Comparison of ENCODE assay signal across 16 cellular contexts in genomic region chr1:156233421-156234127, GRCh38. TPM values are rescaled to one million over a fixed set of nuclear protein-coding genes. Genes with fewer than 3 reads are reported as not detected.
DNase-seq lines count a peak whose midpoint lies in the region; ATAC-seq, FAIRE-seq and TF ChIP-seq lines count a peak whose summit lies in the region.
"Had no signal": no experiment of that assay in that cellular context is flagged by ENCODE, and none has a peak within 500 bp of the region (broad histone marks: within the 10 kb centered on the region; RNA-seq: fewer than 3 reads in every experiment).

No MANE protein-coding gene starts in this region.

- H4K20me1 ChIP-seq in keratinocyte (ENCODE audit: control insufficient read depth, extremely low read depth, insufficient read depth, low read length): no peaks in the 10 kb centered on the region

- peak; percentile 85 for DNase-seq in astrocyte of the hippocampus (ENCODE audit: low read depth, low spot score)
- no peak for DNase-seq in keratinocyte (ENCODE audit: low read depth, low spot score)
- no peak for DNase-seq in lower lobe of right lung
- no peak for DNase-seq in activated T-helper 1 cell treated with anti-CD3 and anti-CD28 coated beads, Interleukin-12 subunit alpha, Interleukin-12 subunit beta, Interleukin-2, Interleukin-4 antibody, amounts not matched to agents 30 ng/mL and 10 ng/mL and 1 ng/mL, durations not matched to agents 14 hours and 24 hours and 36 hours (ENCODE audit: low spot score)
- DNase-seq in activated CD8-positive, alpha-beta memory T cell treated with anti-CD3 and anti-CD28 coated beads, Interleukin-2, amount 10 ng/mL, durations not matched to agents 7 days and 5 days: no peak
- DNase-seq: left ventricle myocardium inferior; NCI-H2029; stimulated activated CD4-positive, alpha-beta T cell treated with anti-CD3 and anti-CD28 coated beads, Interleukin-4, amount 100 ng/mL, for 4 hours had no signal

- H3K9me3 ChIP-seq in HEK293 (ENCODE audit: control insufficient read depth, insufficient read depth, low read depth, low read length): no peaks in the 10 kb centered on the region
- no peaks in the 10 kb centered on the region for H3K9me3 ChIP-seq in keratinocyte (ENCODE audit: control insufficient read depth, low read depth, low read length)
- H3K9me3 ChIP-seq in lower lobe of right lung: no peaks in the 10 kb centered on the region
- H3K9me3 ChIP-seq: BLaER1 treated with 17β-estradiol and CSF1 and Interleukin-3, amounts not matched to agents 10 nM and 100 nM; breast epithelium; gastroesophageal sphincter; left ventricle myocardium inferior had no signal

- H3K4me1 ChIP-seq in ACC112 (ENCODE audit: control insufficient read depth, insufficient read depth, low read length, unreplicated experiment) (peaks cover 12% of the 10 kb centered on the region), HEK293 (ENCODE audit: control insufficient read depth, insufficient read depth, low read length) (no peaks in the 10 kb centered on the region), keratinocyte (ENCODE audit: control insufficient read depth, extremely low read depth, insufficient read depth, low read length) (peaks cover 14% of the 10 kb centered on the region), lower lobe of right lung (no peaks in the 10 kb centered on the region)
- H3K4me1 ChIP-seq: breast epithelium, left ventricle myocardium inferior had no signal

- no peak for TF ChIP-seq CTCF in HEK293 (tag by site-specific recombination; IDR thresholded peaks at IDR 0.05)
- TF ChIP-seq CTCF in keratinocyte (optimal IDR thresholded peaks at IDR 0.05 in 1 of 3, IDR thresholded peaks at IDR 0.05 in 1 of 3, conservative IDR thresholded peaks at IDR 0.05 in 1 of 3; ENCODE audit: extremely low read depth in 1 of 3, insufficient read depth in 2 of 3, low read length in 3 of 3): no peak
- TF ChIP-seq CTCF in lower lobe of right lung (IDR thresholded peaks at IDR 0.05): no peak

- H3K4me3 ChIP-seq in ACC112 (ENCODE audit: low read depth, low read length): no peak overlapping the region
- H3K4me3 ChIP-seq in HEK293 (ENCODE audit: low read depth, low read length): no peak overlapping the region
- H3K4me3 ChIP-seq in keratinocyte (ENCODE audit: control insufficient read depth in 2 of 3, extremely low read depth in 1 of 3, insufficient read depth in 2 of 3, low read depth in 1 of 3, low read length in 3 of 3): no peak overlapping the region
- H3K4me3 ChIP-seq in lower lobe of right lung: no peak overlapping the region
- H3K4me3 ChIP-seq: BLaER1 treated with 17β-estradiol and CSF1 and Interleukin-3, amounts not matched to agents 10 nM and 100 nM; breast epithelium; gastroesophageal sphincter; left ventricle myocardium inferior had no signal

- no peaks in the 10 kb centered on the region for H3K27me3 ChIP-seq in ACC112 (ENCODE audit: insufficient read depth, low read length)
- H3K27me3 ChIP-seq in keratinocyte (ENCODE audit: control insufficient read depth, extremely low read depth, insufficient read depth, low read length): no peaks in the 10 kb centered on the region
- no peaks in the 10 kb centered on the region for H3K27me3 ChIP-seq in lower lobe of right lung (ENCODE audit: low read depth)
- H3K27me3 ChIP-seq: BLaER1 treated with 17β-estradiol and CSF1 and Interleukin-3, amounts not matched to agents 10 nM and 100 nM; breast epithelium; gastroesophageal sphincter had no signal

- peak overlapping the region; percentile 22 for H3K4me2 ChIP-seq in keratinocyte (ENCODE audit: control insufficient read depth, extremely low read depth, insufficient read depth, low read depth, low read length)
- H3K4me2 ChIP-seq: BLaER1 treated with 17β-estradiol and CSF1 and Interleukin-3, amounts not matched to agents 10 nM and 100 nM; KMS-11 had no signal

- intact Hi-C loops in lower lobe of right lung (cut with DNase I): no loop called here
- intact Hi-C loops in activated T-helper 1 cell treated with anti-CD3 and anti-CD28 coated beads, Interleukin-12 subunit alpha, Interleukin-12 subunit beta, Interleukin-2, Interleukin-4 antibody, amounts not matched to agents 30 ng/mL and 10 ng/mL and 1 ng/mL, durations not matched to agents 14 hours and 24 hours and 36 hours (cut with micrococcal nuclease): no loop called here

- H3K79me2 ChIP-seq in ACC112 (ENCODE audit: control insufficient read depth, insufficient read depth, low read length, unreplicated experiment) (no peaks in the 10 kb centered on the region), keratinocyte (ENCODE audit: control insufficient read depth, insufficient read depth, low read length) (no peaks in the 10 kb centered on the region)

- POLR2A ChIA-PET in HEK293 (lab: Yijun Ruan, JAX): interaction anchor here (0.5 to 2.5 kb wide), 5 partner anchors 16 to 187 kb away, joined by 3 to 13 read pairs (median 3); partner anchors contain the start of genes PMF1 and SLC25A44

- H3K27ac ChIP-seq in ACC112 (ENCODE audit: low read depth, low read length) (peak overlapping the region; percentile 87), HEK293 (ENCODE audit: extremely low read depth, low read depth, low read length) (no peak overlapping the region), keratinocyte (ENCODE audit: control insufficient read depth, insufficient read depth, low read length) (no peak overlapping the region), lower lobe of right lung (no peak overlapping the region)
- H3K27ac ChIP-seq: BLaER1 treated with 17β-estradiol and CSF1 and Interleukin-3, amounts not matched to agents 10 nM and 100 nM; breast epithelium; gastroesophageal sphincter; KMS-11; left ventricle myocardium inferior had no signal

- H2AFZ ChIP-seq in ACC112 (ENCODE audit: low read length, unreplicated experiment) (no peak overlapping the region), keratinocyte (ENCODE audit: control insufficient read depth, low read length) (no peak overlapping the region)

- peaks cover 37% of the 10 kb centered on the region for H3K36me3 Mint-ChIP-seq in activated T-helper 1 cell treated with anti-CD3 and anti-CD28 coated beads, Interleukin-12 subunit alpha, Interleukin-12 subunit beta, Interleukin-2, Interleukin-4 antibody, amounts not matched to agents 30 ng/mL and 10 ng/mL and 1 ng/mL, durations not matched to agents 14 hours and 24 hours and 36 hours (ENCODE audit: low read depth)
- peaks cover 36% of the 10 kb centered on the region for H3K36me3 Mint-ChIP-seq in activated CD8-positive, alpha-beta memory T cell treated with anti-CD3 and anti-CD28 coated beads, Interleukin-2, amount 10 ng/mL, durations not matched to agents 7 days and 5 days

- H3K27me3 Mint-ChIP-seq in activated T-helper 1 cell treated with anti-CD3 and anti-CD28 coated beads, Interleukin-12 subunit alpha, Interleukin-12 subunit beta, Interleukin-2, Interleukin-4 antibody, amounts not matched to agents 30 ng/mL and 10 ng/mL and 1 ng/mL, durations not matched to agents 14 hours and 24 hours and 36 hours (ENCODE audit: insufficient read depth): no peaks in the 10 kb centered on the region
- no peaks in the 10 kb centered on the region for H3K27me3 Mint-ChIP-seq in activated CD8-positive, alpha-beta memory T cell treated with anti-CD3 and anti-CD28 coated beads, Interleukin-2, amount 10 ng/mL, durations not matched to agents 7 days and 5 days

- no peak overlapping the region for H3K4me3 Mint-ChIP-seq in activated T-helper 1 cell treated with anti-CD3 and anti-CD28 coated beads, Interleukin-12 subunit alpha, Interleukin-12 subunit beta, Interleukin-2, Interleukin-4 antibody, amounts not matched to agents 30 ng/mL and 10 ng/mL and 1 ng/mL, durations not matched to agents 14 hours and 24 hours and 36 hours
- no peak overlapping the region for H3K4me3 Mint-ChIP-seq in activated CD8-positive, alpha-beta memory T cell treated with anti-CD3 and anti-CD28 coated beads, Interleukin-2, amount 10 ng/mL, durations not matched to agents 7 days and 5 days

- H3K9me1 ChIP-seq in keratinocyte (ENCODE audit: control insufficient read depth, extremely low read depth, insufficient read depth, low read length): no peaks in the 10 kb centered on the region

- dilution Hi-C loops in keratinocyte (cut with MboI; ENCODE audit: extremely low pct_ligation_motif_present, low sequenced_read_pairs): no loop called here

- ATAC-seq in lower lobe of right lung (no peak), HG02981 (IDR thresholded peaks at IDR 0.05; ENCODE audit: unreplicated experiment) (no peak)
- no peak for ATAC-seq in activated CD8-positive, alpha-beta memory T cell treated with anti-CD3 and anti-CD28 coated beads, Interleukin-2, amount 10 ng/mL, durations not matched to agents 7 days and 5 days
- ATAC-seq: gastroesophageal sphincter had no signal

- CTCF ChIA-PET in HEK293 (lab: Yijun Ruan, JAX): interaction anchor here (0.7 to 3.0 kb wide), 7 partner anchors 9 to 241 kb away, joined by 3 to 19 read pairs (median 9); no protein-coding TSS in a partner anchor
- CTCF ChIA-PET in activated CD8-positive, alpha-beta memory T cell treated with anti-CD3 and anti-CD28 coated beads, Interleukin-2, amount 10 ng/mL, durations not matched to agents 7 days and 5 days (lab: Charles Lee): interaction anchor here (0.5 to 1.3 kb wide), 6 partner anchors 18 to 649 kb away, joined by 3 to 4 read pairs (median 3); no protein-coding TSS in a partner anchor

- no peaks in the 10 kb centered on the region for H3K36me3 ChIP-seq in ACC112 (ENCODE audit: insufficient read depth, low read length)
- H3K36me3 ChIP-seq in HEK293 (ENCODE audit: control insufficient read depth in 2 of 2, insufficient read depth in 1 of 2, low read length in 2 of 2): peaks cover 14 to 30% of the 10 kb centered on the region in 2 experiments; a peak in 2 of 3 replicates
- H3K36me3 ChIP-seq in keratinocyte (ENCODE audit: control insufficient read depth in 2 of 2, extremely low read depth in 1 of 2, insufficient read depth in 2 of 2, low read length in 2 of 2): peaks cover 3 to 11% of the 10 kb centered on the region in 2 experiments
- peaks cover 78% of the 10 kb centered on the region for H3K36me3 ChIP-seq in lower lobe of right lung
- H3K36me3 ChIP-seq: breast epithelium had no signal

- H3K9ac ChIP-seq in keratinocyte (ENCODE audit: control insufficient read depth, extremely low read depth, insufficient read depth, low read length): no peak overlapping the region
- H3K9ac ChIP-seq: KMS-11 had no signal

- peaks cover 2% of the 10 kb centered on the region for H3K4me1 Mint-ChIP-seq in activated T-helper 1 cell treated with anti-CD3 and anti-CD28 coated beads, Interleukin-12 subunit alpha, Interleukin-12 subunit beta, Interleukin-2, Interleukin-4 antibody, amounts not matched to agents 30 ng/mL and 10 ng/mL and 1 ng/mL, durations not matched to agents 14 hours and 24 hours and 36 hours (ENCODE audit: low read depth)
- peaks cover 12% of the 10 kb centered on the region for H3K4me1 Mint-ChIP-seq in activated CD8-positive, alpha-beta memory T cell treated with anti-CD3 and anti-CD28 coated beads, Interleukin-2, amount 10 ng/mL, durations not matched to agents 7 days and 5 days

- FAIRE-seq in keratinocyte (lab: Jason Lieb, UNC): peak; percentile 13
- FAIRE-seq: TTC549 had no signal

- H3K27ac Mint-ChIP-seq in activated T-helper 1 cell treated with anti-CD3 and anti-CD28 coated beads, Interleukin-12 subunit alpha, Interleukin-12 subunit beta, Interleukin-2, Interleukin-4 antibody, amounts not matched to agents 30 ng/mL and 10 ng/mL and 1 ng/mL, durations not matched to agents 14 hours and 24 hours and 36 hours: no peak overlapping the region
- no peak overlapping the region for H3K27ac Mint-ChIP-seq in activated CD8-positive, alpha-beta memory T cell treated with anti-CD3 and anti-CD28 coated beads, Interleukin-2, amount 10 ng/mL, durations not matched to agents 7 days and 5 days

- no peaks in the 10 kb centered on the region for H3K9me3 Mint-ChIP-seq in activated T-helper 1 cell treated with anti-CD3 and anti-CD28 coated beads, Interleukin-12 subunit alpha, Interleukin-12 subunit beta, Interleukin-2, Interleukin-4 antibody, amounts not matched to agents 30 ng/mL and 10 ng/mL and 1 ng/mL, durations not matched to agents 14 hours and 24 hours and 36 hours
- H3K9me3 Mint-ChIP-seq in activated CD8-positive, alpha-beta memory T cell treated with anti-CD3 and anti-CD28 coated beads, Interleukin-2, amount 10 ng/mL, durations not matched to agents 7 days and 5 days (ENCODE audit: low read depth): no peaks in the 10 kb centered on the region

RNA-seq across cellular contexts. Expression of gene BGLAP, which starts 8.4 kb away (rescaled TPM):
- polyA plus RNA-seq in keratinocyte: 0.12 to 0.45 TPM (median 0.23 TPM) in 3 replicates
- 0.50 TPM for polyA plus RNA-seq in keratinocyte (2011; ENCODE audit: low read depth)
- polyA plus RNA-seq in keratinocyte (2011; cell fraction: cytosol; rRNA removed): 0.25 TPM in 1 of 2 replicates, not detected in the other
- 0.25 and 1.00 TPM in 2 replicates for polyA plus RNA-seq in keratinocyte (2011; cell fraction: nucleus; rRNA removed)
- polyA plus RNA-seq in keratinocyte (2012; ENCODE audit: low replicate concordance): 0.69 TPM in 1 of 2 replicates, not detected in the other
- polyA minus RNA-seq in keratinocyte: 0.61 TPM in 1 of 3 replicates, not detected in the others
- polyA minus RNA-seq in keratinocyte (2011; cell fraction: cytosol; rRNA and poly(A)+ RNA removed): not detected
- polyA minus RNA-seq in keratinocyte (2011; cell fraction: nucleus; rRNA and poly(A)+ RNA removed): 0.63 TPM in 1 of 2 replicates, not detected in the other
- total RNA-seq in lower lobe of right lung: 4.8 TPM
- total RNA-seq in activated T-helper 1 cell treated with anti-CD3 and anti-CD28 coated beads, Interleukin-12 subunit alpha, Interleukin-12 subunit beta, Interleukin-2, Interleukin-4 antibody, amounts not matched to agents 30 ng/mL and 10 ng/mL and 1 ng/mL, durations not matched to agents 14 hours and 24 hours and 36 hours: 1.8 and 2.5 TPM in 2 replicates
- total RNA-seq in activated CD8-positive, alpha-beta memory T cell treated with anti-CD3 and anti-CD28 coated beads, Interleukin-2, amount 10 ng/mL, durations not matched to agents 7 days and 5 days: 1 to 10 TPM in 1 of 2 experiments, under 1 TPM in 1; 0.93 to 1.0 TPM

RNA-seq across cellular contexts. Expression of gene PAQR6, which starts 14.3 kb away (rescaled TPM):
- polyA plus RNA-seq in keratinocyte: 0.78 to 2.2 TPM (median 1.00 TPM) in 3 replicates
- polyA plus RNA-seq in keratinocyte (2011; ENCODE audit: low read depth): 1.5 TPM
- 0.11 and 0.17 TPM in 2 replicates for polyA plus RNA-seq in keratinocyte (2011; cell fraction: cytosol; rRNA removed)
- 9.0 and 13.1 TPM in 2 replicates for polyA plus RNA-seq in keratinocyte (2011; cell fraction: nucleus; rRNA removed)
- polyA plus RNA-seq in keratinocyte (2012; ENCODE audit: low replicate concordance): 1.2 and 12.1 TPM in 2 replicates
- 0.23 to 0.43 TPM (median 0.42 TPM) in 3 replicates for polyA minus RNA-seq in keratinocyte
- polyA minus RNA-seq in keratinocyte (2011; cell fraction: cytosol; rRNA and poly(A)+ RNA removed): not detected
- 1.9 and 2.0 TPM in 2 replicates for polyA minus RNA-seq in keratinocyte (2011; cell fraction: nucleus; rRNA and poly(A)+ RNA removed)
- 2.3 TPM for total RNA-seq in lower lobe of right lung
- 5.0 and 5.2 TPM in 2 replicates for total RNA-seq in activated T-helper 1 cell treated with anti-CD3 and anti-CD28 coated beads, Interleukin-12 subunit alpha, Interleukin-12 subunit beta, Interleukin-2, Interleukin-4 antibody, amounts not matched to agents 30 ng/mL and 10 ng/mL and 1 ng/mL, durations not matched to agents 14 hours and 24 hours and 36 hours
- total RNA-seq in activated CD8-positive, alpha-beta memory T cell treated with anti-CD3 and anti-CD28 coated beads, Interleukin-2, amount 10 ng/mL, durations not matched to agents 7 days and 5 days: 1 to 10 TPM; 5.0 to 6.1 TPM

RNA-seq across cellular contexts. Expression of gene PMF1, which starts 20.8 kb away (rescaled TPM):
- polyA plus RNA-seq in keratinocyte: 31.9 to 50.8 TPM (median 41.0 TPM) in 3 replicates
- polyA plus RNA-seq in keratinocyte (2011; ENCODE audit: low read depth): 8.3 TPM
- 33.8 and 44.4 TPM in 2 replicates for polyA plus RNA-seq in keratinocyte (2011; cell fraction: cytosol; rRNA removed)
- 33.9 and 36.9 TPM in 2 replicates for polyA plus RNA-seq in keratinocyte (2011; cell fraction: nucleus; rRNA removed)
- polyA plus RNA-seq in keratinocyte (2012; ENCODE audit: low replicate concordance): 27.1 and 34.3 TPM in 2 replicates
- 13.9 to 24.3 TPM (median 14.1 TPM) in 3 replicates for polyA minus RNA-seq in keratinocyte
- 12.5 TPM for polyA minus RNA-seq in keratinocyte (2011; cell fraction: cytosol; rRNA and poly(A)+ RNA removed)
- 5.0 and 7.5 TPM in 2 replicates for polyA minus RNA-seq in keratinocyte (2011; cell fraction: nucleus; rRNA and poly(A)+ RNA removed)
- 45.3 TPM for total RNA-seq in lower lobe of right lung
- 105 and 111 TPM in 2 replicates for total RNA-seq in activated T-helper 1 cell treated with anti-CD3 and anti-CD28 coated beads, Interleukin-12 subunit alpha, Interleukin-12 subunit beta, Interleukin-2, Interleukin-4 antibody, amounts not matched to agents 30 ng/mL and 10 ng/mL and 1 ng/mL, durations not matched to agents 14 hours and 24 hours and 36 hours
- 10 to 100 TPM; 62.8 to 72.5 TPM for total RNA-seq in activated CD8-positive, alpha-beta memory T cell treated with anti-CD3 and anti-CD28 coated beads, Interleukin-2, amount 10 ng/mL, durations not matched to agents 7 days and 5 days

RNA-seq across cellular contexts. Expression of gene SLC25A44, which starts 39.7 kb away (rescaled TPM):
- 24.4 to 36.8 TPM (median 25.3 TPM) in 3 replicates for polyA plus RNA-seq in keratinocyte
- polyA plus RNA-seq in keratinocyte (2011; ENCODE audit: low read depth): 14.9 TPM
- 25.5 and 33.8 TPM in 2 replicates for polyA plus RNA-seq in keratinocyte (2011; cell fraction: cytosol; rRNA removed)
- 39.2 and 55.4 TPM in 2 replicates for polyA plus RNA-seq in keratinocyte (2011; cell fraction: nucleus; rRNA removed)
- 14.4 and 18.8 TPM in 2 replicates for polyA plus RNA-seq in keratinocyte (2012; ENCODE audit: low replicate concordance)
- 39.2 to 83.6 TPM (median 39.8 TPM) in 3 replicates for polyA minus RNA-seq in keratinocyte
- polyA minus RNA-seq in keratinocyte (2011; cell fraction: cytosol; rRNA and poly(A)+ RNA removed): 18.8 TPM
- polyA minus RNA-seq in keratinocyte (2011; cell fraction: nucleus; rRNA and poly(A)+ RNA removed): 12.7 and 19.4 TPM in 2 replicates
- total RNA-seq in lower lobe of right lung: 17.7 TPM
- 67.6 and 79.3 TPM in 2 replicates for total RNA-seq in activated T-helper 1 cell treated with anti-CD3 and anti-CD28 coated beads, Interleukin-12 subunit alpha, Interleukin-12 subunit beta, Interleukin-2, Interleukin-4 antibody, amounts not matched to agents 30 ng/mL and 10 ng/mL and 1 ng/mL, durations not matched to agents 14 hours and 24 hours and 36 hours
- 10 to 100 TPM; 41.4 to 48.4 TPM for total RNA-seq in activated CD8-positive, alpha-beta memory T cell treated with anti-CD3 and anti-CD28 coated beads, Interleukin-2, amount 10 ng/mL, durations not matched to agents 7 days and 5 days

RNA-seq across cellular contexts. Expression of gene SMG5, which starts 49.1 kb away (rescaled TPM):
- 22.4 to 28.2 TPM (median 27.8 TPM) in 3 replicates for polyA plus RNA-seq in keratinocyte
- 39.6 TPM for polyA plus RNA-seq in keratinocyte (2011; ENCODE audit: low read depth)
- 19.9 and 23.2 TPM in 2 replicates for polyA plus RNA-seq in keratinocyte (2011; cell fraction: cytosol; rRNA removed)
- polyA plus RNA-seq in keratinocyte (2011; cell fraction: nucleus; rRNA removed): 69.2 and 82.1 TPM in 2 replicates
- polyA plus RNA-seq in keratinocyte (2012; ENCODE audit: low replicate concordance): 38.2 and 45.5 TPM in 2 replicates
- polyA minus RNA-seq in keratinocyte: 29.0 to 62.0 TPM (median 29.1 TPM) in 3 replicates
- 32.6 TPM for polyA minus RNA-seq in keratinocyte (2011; cell fraction: cytosol; rRNA and poly(A)+ RNA removed)
- polyA minus RNA-seq in keratinocyte (2011; cell fraction: nucleus; rRNA and poly(A)+ RNA removed): 23.3 and 35.4 TPM in 2 replicates
- total RNA-seq in lower lobe of right lung: 68.9 TPM
- total RNA-seq in activated T-helper 1 cell treated with anti-CD3 and anti-CD28 coated beads, Interleukin-12 subunit alpha, Interleukin-12 subunit beta, Interleukin-2, Interleukin-4 antibody, amounts not matched to agents 30 ng/mL and 10 ng/mL and 1 ng/mL, durations not matched to agents 14 hours and 24 hours and 36 hours: 95.6 TPM in 2 replicates
- 100 to 1,000 TPM in 1 of 2 experiments, 10 to 100 TPM in 1; 89.4 to 103 TPM for total RNA-seq in activated CD8-positive, alpha-beta memory T cell treated with anti-CD3 and anti-CD28 coated beads, Interleukin-2, amount 10 ng/mL, durations not matched to agents 7 days and 5 days
